In genomic region chr16:23324727-23325126, GRCh38 we compare ENCODE assay signal across 16 cellular contexts. TPM values are rescaled to one million over a fixed set of nuclear protein-coding genes. Genes with fewer than 3 reads are reported as not detected.
A peak's percentile ranks its signal among the peaks of the same experiment; 100 is the strongest.
DNase-seq lines count a peak whose midpoint lies in the region; ATAC-seq and TF ChIP-seq lines count a peak whose summit lies in the region.
"Had no signal": no experiment of that assay in that cellular context is flagged by ENCODE, and none has a peak within 500 bp of the region (broad histone marks: within the 10 kb centered on the region; RNA-seq: fewer than 3 reads in every experiment).

No MANE protein-coding gene starts in this region.

- H3K9me3 ChIP-seq in adrenal gland (replicated peaks in 1 of 3) (no peaks in the 10 kb centered on the region), trophoblast cell (ENCODE audit: insufficient read depth, low read depth, low read length) (no peaks in the 10 kb centered on the region)
- H3K9me3 ChIP-seq: SJSA1 had no signal

- no peak overlapping the region for H2AK5ac ChIP-seq in trophoblast cell (ENCODE audit: low read length)
- no peak overlapping the region for H2AK5ac ChIP-seq in mesendoderm (ENCODE audit: low read length)

- no peak overlapping the region for H3K56ac ChIP-seq in mesendoderm (ENCODE audit: low read length)

- H3K14ac ChIP-seq in trophoblast cell (ENCODE audit: low read length) = no peak overlapping the region

- no peak overlapping the region for H4K91ac ChIP-seq in trophoblast cell (ENCODE audit: low read depth, low read length)

- H3K4me2 ChIP-seq in trophoblast cell (ENCODE audit: low read length) (no peak overlapping the region), mesendoderm (ENCODE audit: low read length) (no peak overlapping the region)

- H4K12ac ChIP-seq in trophoblast cell (ENCODE audit: low read depth, low read length) = no peak overlapping the region

- H3K36me3 ChIP-seq in adrenal gland (replicated peaks in 1 of 2) (no peaks in the 10 kb centered on the region), trophoblast cell (ENCODE audit: control insufficient read depth in 1 of 2, insufficient read depth in 2 of 2, low read length in 2 of 2) (no peaks in the 10 kb centered on the region), mesendoderm (ENCODE audit: control insufficient read depth, insufficient read depth, low read length) (no peaks in the 10 kb centered on the region), H7 (replicated peaks; ENCODE audit: control insufficient read depth, insufficient read depth, low read length) (no peaks in the 10 kb centered on the region)
- H3K36me3 ChIP-seq: SJSA1 had no signal

- H2BK5ac ChIP-seq in trophoblast cell (ENCODE audit: low read depth, low read length, poor library complexity) = no peak overlapping the region
- no peak overlapping the region for H2BK5ac ChIP-seq in mesendoderm (ENCODE audit: low read length)

- no peak overlapping the region for H3K18ac ChIP-seq in trophoblast cell (ENCODE audit: low read length)
- no peak overlapping the region for H3K18ac ChIP-seq in mesendoderm (ENCODE audit: low read length)

- no peak overlapping the region for H3K4ac ChIP-seq in trophoblast cell (ENCODE audit: low read depth, low read length)
- H3K4ac ChIP-seq in mesendoderm (ENCODE audit: low read depth, low read length) = no peak overlapping the region

- DNase-seq in H4 (ENCODE audit: low spot score) (peak; percentile 65), NCI-H2107 treated with DMSO at 0.1 percent for 48 hours (lab: John Stamatoyannopoulos, UW; ENCODE audit: unreplicated experiment) (peak; percentile 71), adrenal gland (peak in 6 of 7 donors; percentile 14 to 61 (median 22)), trophoblast cell (no peak), mesendoderm (no peak), H7 (no peak), SK-N-DZ (ENCODE audit: low spot score) (no peak)
- DNase-seq: activated B cell treated with CpG ODN at 0.5 μM for 24 hours; activated T-cell treated with anti-CD3 and anti-CD28 coated beads for 4 hours; amniotic stem cell; effector memory CD4-positive, alpha-beta T cell; stimulated activated CD4-positive, alpha-beta T cell treated with anti-CD3 and anti-CD28 coated beads, Interleukin-1b, Interleukin-23, amount 100 ng/mL, for 48 hours had no signal

- 56 to 100% (median 62%) methylated on average over 1 of the region's 1 CpG for WGBS in adrenal gland, 4 donors
- no CpG with 5 or more reads among the region's 1 CpG for WGBS in trophoblast cell (ENCODE audit: extremely low coverage, insufficient coverage, insufficient read length)
- no CpG with 5 or more reads among the region's 1 CpG for WGBS in mesendoderm (ENCODE audit: extremely low coverage, insufficient coverage, low lambda C conversion rate)

- no peak overlapping the region for H2BK15ac ChIP-seq in mesendoderm (replicated peaks; ENCODE audit: low read depth)

- H3K23ac ChIP-seq in trophoblast cell (ENCODE audit: low read length) (no peak overlapping the region), mesendoderm (ENCODE audit: low read length) (no peak overlapping the region)

- H3K27me3 ChIP-seq in adrenal gland (peaks cover 2% of the 10 kb centered on the region), trophoblast cell (ENCODE audit: insufficient read depth, low read length) (no peaks in the 10 kb centered on the region), mesendoderm (ENCODE audit: insufficient read depth, low read length, poor library complexity) (no peaks in the 10 kb centered on the region), H7 (ENCODE audit: control insufficient read depth, insufficient read depth, low read length) (no peaks in the 10 kb centered on the region)
- H3K27me3 ChIP-seq: SJSA1 had no signal

- no peaks in the 10 kb centered on the region for H3K4me1 ChIP-seq in adrenal gland (replicated peaks in 1 of 2)
- H3K4me1 ChIP-seq in trophoblast cell (ENCODE audit: control insufficient read depth in 1 of 2, insufficient read depth in 2 of 2, low read length in 2 of 2) = no peaks in the 10 kb centered on the region
- no peaks in the 10 kb centered on the region for H3K4me1 ChIP-seq in mesendoderm (ENCODE audit: control insufficient read depth, low read depth, low read length)
- H3K4me1 ChIP-seq: SJSA1 had no signal

- H3K79me2 ChIP-seq in trophoblast cell (ENCODE audit: control insufficient read depth, insufficient read depth, low read length, poor library complexity) (no peaks in the 10 kb centered on the region), mesendoderm (ENCODE audit: control insufficient read depth, insufficient read depth, low read length) (no peaks in the 10 kb centered on the region)

- intact Hi-C loops in adrenal gland (cut with DNase I) = no loop called here

- no peak for TF ChIP-seq CTCF in adrenal gland (IDR thresholded peaks at IDR 0.05)

- no peak overlapping the region for H2BK12ac ChIP-seq in trophoblast cell (ENCODE audit: low read length)

- no peak overlapping the region for H2BK120ac ChIP-seq in trophoblast cell (ENCODE audit: insufficient read depth, low read length, poor library complexity)
- H2BK120ac ChIP-seq in mesendoderm (ENCODE audit: low read depth, low read length) = no peak overlapping the region

- H3K79me1 ChIP-seq in trophoblast cell (ENCODE audit: low read length) (no peaks in the 10 kb centered on the region), mesendoderm (ENCODE audit: low read length) (no peaks in the 10 kb centered on the region)

- H2AFZ ChIP-seq in trophoblast cell (ENCODE audit: insufficient read depth, low read length, poor library complexity) = no peak overlapping the region

- no peak overlapping the region for H3K9ac ChIP-seq in trophoblast cell (ENCODE audit: low read length)
- H3K9ac ChIP-seq in mesendoderm (ENCODE audit: low read length) = no peak overlapping the region

- H3K4me3 ChIP-seq in adrenal gland (no peak overlapping the region), trophoblast cell (ENCODE audit: low read depth, low read length) (peak overlapping the region; percentile 4), mesendoderm (ENCODE audit: low read length) (no peak overlapping the region), H7 (ENCODE audit: insufficient read depth, low read depth, low read length) (no peak overlapping the region)
- H3K4me3 ChIP-seq: SJSA1 had no signal

- no peak overlapping the region for H4K5ac ChIP-seq in mesendoderm (ENCODE audit: low read length)

- H3K27ac ChIP-seq in adrenal gland (no peak overlapping the region), trophoblast cell (ENCODE audit: low read depth, low read length) (no peak overlapping the region), mesendoderm (ENCODE audit: low read depth, low read length) (no peak overlapping the region)
- H3K27ac ChIP-seq: SJSA1 had no signal

- TF ChIP-seq POLR2A in adrenal gland (IDR thresholded peaks at IDR 0.05) = no peak

- no peak for ATAC-seq in HG03039 (IDR thresholded peaks at IDR 0.05; ENCODE audit: unreplicated experiment)
- ATAC-seq: stimulated activated memory B cell treated with anti-CD40 and anti-IgM and Interleukin-4, amounts not matched to agents 10 μg/mL and 1 μg/mL and 100 μg/mL, for 72 hours had no signal

- H4K8ac ChIP-seq in trophoblast cell (ENCODE audit: low read depth, low read length) (no peak overlapping the region), mesendoderm (ENCODE audit: low read depth, low read length) (no peak overlapping the region)

RNA-seq across cellular contexts. Expression of gene SCNN1B, which starts 22.6 kb away (rescaled TPM):
- total RNA-seq in H4 (2014; rRNA removed; shearing (Covaris generic)) = not detected in 2 replicates
- 1 to 10 TPM in 3 of 8 donors, under 1 TPM in 2, not detected in 3; 0.28 to 1.8 (median 1.0) TPM for total RNA-seq in adrenal gland
- 1 to 10 TPM in 2 of 3 donors, under 1 TPM in 1; 0.33 to 2.2 (median 1.4) TPM for polyA plus RNA-seq in adrenal gland
- polyA plus RNA-seq in trophoblast cell (2013) = not detected in 2 replicates
- polyA plus RNA-seq in mesendoderm (2013, experiment 1 of 2) = 0.14 TPM
- 0.22 TPM for polyA plus RNA-seq in mesendoderm (2013, experiment 2 of 2)
- total RNA-seq in H7 (2014; rRNA removed; shearing (Covaris generic)) = 1.5 and 1.6 TPM in 2 replicates
- polyA plus RNA-seq in SK-N-DZ (2014; cell fraction: cytosol; rRNA removed) = not detected in 2 replicates
- polyA plus RNA-seq in SK-N-DZ (2014; cell fraction: nucleus; rRNA removed) = not detected in 2 replicates
- total RNA-seq: activated B cell treated with CpG ODN at 0.5 μM for 24 hours, osteoblast, SJSA1 had no signal

Comparison
In these comparisons a context has a peak if more than half of its experiments do, and no peak if none do; other contexts are left out.
1. DNase-seq: peak in H4 (single experiment), NCI-H2107 treated with DMSO at 0.1 percent for 48 hours (single experiment) and adrenal gland (6 of 7); none in trophoblast cell (0 of 2), mesendoderm (single experiment), H7 (single experiment) and SK-N-DZ (single experiment).